In genomic region chr9:32385885-32386283, GRCh38 we compare ENCODE assay signal across 17 cellular contexts. TPM values are rescaled to one million over a fixed set of nuclear protein-coding genes. Genes with fewer than 3 reads are reported as not detected.
DNase-seq lines count a peak whose midpoint lies in the region; ATAC-seq, FAIRE-seq and TF ChIP-seq lines count a peak whose summit lies in the region.
"Had no signal": no experiment of that assay in that cellular context is flagged by ENCODE, and none has a peak within 500 bp of the region (broad histone marks: within the 10 kb centered on the region; RNA-seq: fewer than 3 reads in every experiment).

No MANE protein-coding gene starts in this region.

- H4K20me1 ChIP-seq in K562 (replicated peaks; ENCODE audit: control insufficient read depth, insufficient read depth, low read length), result no peaks in the 10 kb centered on the region

- H2AFZ ChIP-seq in K562 (ENCODE audit: low read depth, low read length), result no peak overlapping the region

- peaks cover 22% of the 10 kb centered on the region for H3K27me3 Mint-ChIP-seq in stimulated activated naive CD8-positive, alpha-beta T cell treated with anti-CD3 and anti-CD28 coated beads, Interleukin-15, Interleukin-2, amounts not matched to agents 100 ng/mL and 50 ng/mL, for 24 hours

- TF ChIP-seq CTCF in K562 (IDR thresholded peaks at IDR 0.05 in 2 of 3, conservative IDR thresholded peaks at IDR 0.05 in 1 of 3; ENCODE audit: insufficient read depth in 2 of 3, low read depth in 1 of 3, low read length in 3 of 3) (no peak), liver (IDR thresholded peaks at IDR 0.05; ENCODE audit: low read depth, low read length, missing input control) (no peak)

- H3K4me1 Mint-ChIP-seq in stimulated activated naive CD8-positive, alpha-beta T cell treated with anti-CD3 and anti-CD28 coated beads, Interleukin-15, Interleukin-2, amounts not matched to agents 100 ng/mL and 50 ng/mL, for 24 hours (ENCODE audit: low read depth), result peaks cover 15% of the 10 kb centered on the region

- H3K4me1 ChIP-seq in K562 (replicated peaks in 1 of 2; ENCODE audit: control insufficient read depth in 2 of 2, insufficient read depth in 2 of 2, low read length in 2 of 2), result peaks cover 0 to 4% of the 10 kb centered on the region in 2 experiments; a peak in 3 of 5 replicates
- H3K4me1 ChIP-seq in liver (ENCODE audit: control insufficient read depth in 4 of 4, insufficient read depth in 4 of 4, low read length in 3 of 4), result peaks cover 10 to 48% (median 35%) of the 10 kb centered on the region in 4 donors

- H3K36me3 Mint-ChIP-seq in stimulated activated naive CD8-positive, alpha-beta T cell treated with anti-CD3 and anti-CD28 coated beads, Interleukin-15, Interleukin-2, amounts not matched to agents 100 ng/mL and 50 ng/mL, for 24 hours (ENCODE audit: low read depth), result peaks cover 5% of the 10 kb centered on the region

- TF ChIP-seq RAD21 in K562 (CRISPR knock-in tag; conservative IDR thresholded peaks at IDR 0.05 in 1 of 2, IDR thresholded peaks at IDR 0.05 in 1 of 2) (no peak), liver (IDR thresholded peaks at IDR 0.05) (peak in 1 of 2 donors; percentile 18)

- no peak for FAIRE-seq in K562 (lab: Jason Lieb, UNC)

- intact Hi-C loops in K562 (cut with micrococcal nuclease), result loop anchor here (2.0 kb wide), 1 partner anchor 45 kb away; no protein-coding TSS in a partner anchor
- intact Hi-C loops in left colon (cut with DNase I, micrococcal nuclease), result no loop called here

- TF ChIP-seq EP300 in K562 (IDR thresholded peaks at IDR 0.05; ENCODE audit: low read length), result no peak

- peak overlapping the region; percentile 27 for H3K4me3 Mint-ChIP-seq in stimulated activated naive CD8-positive, alpha-beta T cell treated with anti-CD3 and anti-CD28 coated beads, Interleukin-15, Interleukin-2, amounts not matched to agents 100 ng/mL and 50 ng/mL, for 24 hours

- 62% methylated on average over 3 of the region's 3 CpGs for WGBS in K562 (ENCODE audit: insufficient coverage, low coverage, missing lambda C conversion rate)
- 38% methylated on average over 3 of the region's 3 CpGs for WGBS in liver

- BruUV-seq in K562 (replicated peaks; lab: Mats Ljungman, UMichigan), result TSS peak; percentile 47

- ATAC-seq in stimulated activated naive CD8-positive, alpha-beta T cell treated with anti-CD3 and anti-CD28 coated beads, Interleukin-15, Interleukin-2, amounts not matched to agents 100 U/mL and 50 U/mL, for 24 hours, result no peak
- ATAC-seq in K562 (no peak), left colon (no peak), HG02623 (IDR thresholded peaks at IDR 0.05; ENCODE audit: unreplicated experiment) (no peak)
- ATAC-seq: heart left ventricle, left lung had no signal

- H3K27ac ChIP-seq in K562 (ENCODE audit: extremely low read depth, low read depth, low read length) (no peak overlapping the region), liver (ENCODE audit: low read depth in 1 of 2, low read length in 2 of 2) (no peak overlapping the region)

- no peak overlapping the region for H3K4me2 ChIP-seq in K562 (ENCODE audit: insufficient read depth, low read length)

- POLR2A ChIA-PET in K562 (lab: Yijun Ruan, JAX), result no interaction called here

- CTCF ChIA-PET in K562 (lab: Yijun Ruan, JAX; ENCODE audit: low intra/inter-chr PET ratio), result interaction anchor here (0.5 kb wide), 1 partner anchor 194 kb away, joined by 3 read pairs; no protein-coding TSS in a partner anchor

- no peaks in the 10 kb centered on the region for H3K9me3 ChIP-seq in K562 (replicated peaks; ENCODE audit: control insufficient read depth, insufficient read depth, low read depth, low read length)
- no peaks in the 10 kb centered on the region for H3K9me3 ChIP-seq in liver (ENCODE audit: control insufficient read depth in 4 of 4, low read length in 3 of 4)
- H3K9me3 ChIP-seq: heart left ventricle, left lung, MG63 had no signal

- H3K36me3 ChIP-seq in K562 (ENCODE audit: control insufficient read depth, insufficient read depth, low read length) (peaks cover 2% of the 10 kb centered on the region; the same call in 1 of the 3 replicates), liver (ENCODE audit: control insufficient read depth in 4 of 4, insufficient read depth in 3 of 4, low read depth in 1 of 4, low read length in 3 of 4) (peaks cover 0 to 3% (median under 1%) of the 10 kb centered on the region in 4 donors)
- H3K36me3 ChIP-seq: left lung, MG63 had no signal

- H3K27me3 ChIP-seq in K562 (ENCODE audit: control insufficient read depth in 2 of 2, insufficient read depth in 2 of 2, low read length in 2 of 2), result no peaks in the 10 kb centered on the region
- H3K27me3 ChIP-seq in liver (ENCODE audit: control insufficient read depth in 4 of 4, insufficient read depth in 4 of 4, low read length in 3 of 4), result no peaks in the 10 kb centered on the region
- H3K27me3 ChIP-seq: heart left ventricle, MG63 had no signal

- TF ChIP-seq POLR2A in K562 (conservative IDR thresholded peaks at IDR 0.05), result no peak

- no peak for DNase-seq in stimulated activated naive CD8-positive, alpha-beta T cell treated with anti-CD3 and anti-CD28 coated beads, Interleukin-15, Interleukin-2, amounts not matched to agents 100 U/mL and 50 U/mL, for 24 hours
- no peak for DNase-seq in K562 (ENCODE audit: extremely low read depth in 1 of 4, low spot score in 3 of 4)
- DNase-seq in left colon, result no peak
- DNase-seq in NCI-H146 (lab: John Stamatoyannopoulos, UW), result no peak
- no peak for DNase-seq in GM19238 (ENCODE audit: insufficient read length, low spot score)
- DNase-seq: activated CD4-positive, CD25-positive, alpha-beta regulatory T cell treated with anti-CD3 and anti-CD28 coated beads, Interleukin-2, amount 50 U/mL, for 72 hours; activated T-cell treated with anti-CD3 and anti-CD28 coated beads, Interleukin-2, amount 50 U/mL, for 48 hours; amygdala; EL; GOT3; heart left ventricle; left lung; MG63; nucleus accumbens had no signal

- no peak overlapping the region for H3K4me3 ChIP-seq in K562
- peak overlapping the region in 2 of 3 donors; percentile 19 to 77 for H3K4me3 ChIP-seq in liver (ENCODE audit: low read depth in 1 of 3, low read length in 3 of 3)

- H3K9me1 ChIP-seq in K562 (ENCODE audit: control insufficient read depth, insufficient read depth, low read length), result no peaks in the 10 kb centered on the region

- H3K9ac ChIP-seq in K562 (ENCODE audit: insufficient read depth in 1 of 2, low read depth in 2 of 2, low read length in 2 of 2), result 0 out of 4 replicates have a peak overlapping the region, but pooled peaks of 1 of the 2 experiments have one; percentile 4
- H3K9ac ChIP-seq in liver (ENCODE audit: low read depth in 1 of 2, low read length in 2 of 2), result no peak overlapping the region

- no peaks in the 10 kb centered on the region for H3K9me3 Mint-ChIP-seq in stimulated activated naive CD8-positive, alpha-beta T cell treated with anti-CD3 and anti-CD28 coated beads, Interleukin-15, Interleukin-2, amounts not matched to agents 100 ng/mL and 50 ng/mL, for 24 hours

- peaks cover 19% of the 10 kb centered on the region; the same call in 2 of the 3 replicates for H3K79me2 ChIP-seq in K562 (ENCODE audit: control insufficient read depth, insufficient read depth, low read length)

- H3K27ac Mint-ChIP-seq in stimulated activated naive CD8-positive, alpha-beta T cell treated with anti-CD3 and anti-CD28 coated beads, Interleukin-15, Interleukin-2, amounts not matched to agents 100 ng/mL and 50 ng/mL, for 24 hours, result no peak overlapping the region

- in situ Hi-C loops in K562 (cut with MboI), result loop anchor here (25.0 kb wide), 1 partner anchor 851 kb away; the partner anchor contains the start of gene SPINK4

TF ChIP-seq in liver, 16 proteins besides CTCF, POLR2A, EP300 and RAD21 (continues in another document):
- TF ChIP-seq TAF1 (conservative IDR thresholded peaks at IDR 0.05), result no peak
- TF ChIP-seq YY1 (IDR thresholded peaks at IDR 0.05), result no peak
- TF ChIP-seq RXRA (IDR thresholded peaks at IDR 0.05), result peak; percentile 10 to 59
- TF ChIP-seq MAX (IDR thresholded peaks at IDR 0.05), result peak; percentile 90
- TF ChIP-seq ZBTB33 (IDR thresholded peaks at IDR 0.05), result no peak

RNA-seq across cellular contexts. Expression of gene ACO1, which starts 1.4 kb away (rescaled TPM):
- 9.4 and 10.8 TPM in 2 replicates for total RNA-seq in K562 (2011; cell fraction: chromatin; rRNA removed; ENCODE audit: low replicate concordance)
- total RNA-seq in K562 (2011; cell fraction: nucleolus; rRNA removed), result 4.8 and 5.4 TPM in 2 replicates
- total RNA-seq in K562 (2011; cell fraction: nucleoplasm; rRNA removed), result 6.2 and 8.3 TPM in 2 replicates
- total RNA-seq in K562 (2014; rRNA removed), result 14.3 and 16.6 TPM in 2 replicates
- 19.6 and 21.1 TPM in 2 replicates for total RNA-seq in K562 (2014; rRNA removed; fragmentation: Illumina TruSeq; extraction: Trizol)
- total RNA-seq in K562 (2015; rRNA removed; fragmentation: Illumina TruSeq; extraction: Trizol), result 16.2 and 16.9 TPM in 2 replicates
- total RNA-seq in K562 (2021), result 20.4 and 22.3 TPM in 2 replicates
- 25.5 and 29.7 TPM in 2 replicates for polyA plus RNA-seq in K562 (2011; rRNA removed)
- 17.7 and 23.5 TPM in 2 replicates for polyA plus RNA-seq in K562 (2011; cell fraction: cytosol; rRNA removed)
- polyA plus RNA-seq in K562 (2011; cell fraction: nucleus; rRNA removed), result 9.3 and 13.1 TPM in 2 replicates
- polyA plus RNA-seq in K562 (2012), result 15.9 and 16.2 TPM in 2 replicates
- polyA plus RNA-seq in K562 (2014; fragmentation: Illumina TruSeq; extraction: Trizol), result 19.1 and 22.6 TPM in 2 replicates
- polyA plus RNA-seq in K562 (2014; fragmentation: Nextera tagmentation; extraction: Ambion mirVana), result 1 to 10 TPM in 1 of 2 experiments, under 1 TPM in 1; 0.96 to 3.0 TPM
- 11.8 and 14.0 TPM in 2 replicates for polyA plus RNA-seq in K562 (2014; rRNA removed)
- 47.9 and 52.7 TPM in 2 replicates for polyA minus RNA-seq in K562 (2011; rRNA and poly(A)+ RNA removed)
- polyA minus RNA-seq in K562 (2011; cell fraction: cytosol; rRNA and poly(A)+ RNA removed), result 15.9 and 19.4 TPM in 2 replicates
- polyA minus RNA-seq in K562 (2011; cell fraction: nucleus; rRNA and poly(A)+ RNA removed), result 3.0 and 5.9 TPM in 2 replicates
- total RNA-seq in liver, result 10 to 100 TPM; 41.3 to 78.5 TPM
- 10 to 100 TPM; 46.9 to 72.1 TPM for polyA plus RNA-seq in liver
- 10 to 100 TPM; 35.5 to 41.8 TPM for total RNA-seq in left colon
